Comparison of ENCODE assay signal across 8 cellular contexts in genomic region chr16:75593825-75594820, GRCh38. TPM values are rescaled to one million over a fixed set of nuclear protein-coding genes. Genes with fewer than 3 reads are reported as not detected.
A peak's percentile ranks its signal among the peaks of the same experiment; 100 is the strongest.
DNase-seq lines count a peak whose midpoint lies in the region; ATAC-seq and TF ChIP-seq lines count a peak whose summit lies in the region.

No MANE protein-coding gene starts in this region.

- H3K79me2 ChIP-seq in fibroblast of lung (ENCODE audit: control insufficient read depth, insufficient read depth, low read length) = no peaks in the 10 kb centered on the region

- no peaks in the 10 kb centered on the region for H3K27me3 ChIP-seq in fibroblast of lung (ENCODE audit: control insufficient read depth, insufficient read depth, low read length)
- H3K27me3 ChIP-seq in HAP-1 (ENCODE audit: low read depth) = no peaks in the 10 kb centered on the region

- TF ChIP-seq CTCF in AG09309 (IDR thresholded peaks at IDR 0.05; ENCODE audit: control insufficient read depth, insufficient read depth, low read depth, low read length, missing control alignments) (no peak), fibroblast of lung (conservative IDR thresholded peaks at IDR 0.05 in 1 of 2, IDR thresholded peaks at IDR 0.05 in 1 of 2; ENCODE audit: low read depth in 1 of 2, low read length in 2 of 2) (no peak)

- no peak for ATAC-seq in HG02588 (IDR thresholded peaks at IDR 0.05; ENCODE audit: unreplicated experiment)

- no peaks in the 10 kb centered on the region for H4K20me1 ChIP-seq in fibroblast of lung (ENCODE audit: control insufficient read depth, extremely low read depth, insufficient read depth, low read length)

- no peak overlapping the region for H2AFZ ChIP-seq in fibroblast of lung (ENCODE audit: low read length)

- in situ Hi-C loops in HAP-1 (cut with MboI; ENCODE audit: low sequenced_read_pairs) = no loop called here

- no peak overlapping the region for H3K9ac ChIP-seq in fibroblast of lung (ENCODE audit: insufficient read depth, low read length)

- no peak overlapping the region for H3K4me3 ChIP-seq in AG09309 (ENCODE audit: control insufficient read depth, low read depth, low read length)
- H3K4me3 ChIP-seq in fibroblast of lung (replicated peaks in 1 of 4; ENCODE audit: control extremely low read depth in 1 of 4, insufficient read depth in 1 of 4, low read depth in 3 of 4, low read length in 4 of 4) = no peak overlapping the region
- no peak overlapping the region for H3K4me3 ChIP-seq in HAP-1

- H3K4me1 ChIP-seq in fibroblast of lung (ENCODE audit: control insufficient read depth, extremely low read depth, insufficient read depth, low read length) (peaks cover 5% of the 10 kb centered on the region), HAP-1 (no peaks in the 10 kb centered on the region)

- H3K9me3 ChIP-seq in fibroblast of lung (ENCODE audit: control insufficient read depth, insufficient read depth, low read depth, low read length) = no peaks in the 10 kb centered on the region
- no peaks in the 10 kb centered on the region for H3K9me3 ChIP-seq in HAP-1

- no peaks in the 10 kb centered on the region for H3K36me3 ChIP-seq in fibroblast of lung (ENCODE audit: control insufficient read depth, insufficient read depth, low read length)
- peaks cover 5% of the 10 kb centered on the region; the same call in 1 of the 2 replicates for H3K36me3 ChIP-seq in HAP-1 (replicated peaks)

- DNase-seq in AG09309 (ENCODE audit: low read depth) (peak; percentile 68), HCEC 1CT (peak; percentile 51), SHP77 (lab: John Stamatoyannopoulos, UW) (peak; percentile 69 to 75), fibroblast of lung (ENCODE audit: low read depth in 2 of 2) (peak; percentile 9 to 91), foreskin melanocyte (no peak), cerebellar cortex (ENCODE audit: low spot score) (no peak), HAP-1 (ENCODE audit: low spot score in 2 of 2) (no peak)

- H3K4me2 ChIP-seq in fibroblast of lung (ENCODE audit: extremely low read depth, insufficient read depth, low read length) = peak overlapping the region; percentile 46

- no peak overlapping the region for H3K27ac ChIP-seq in fibroblast of lung (ENCODE audit: insufficient read depth, low read length)

RNA-seq across cellular contexts. Expression of gene GABARAPL2, which starts 27.9 kb away (rescaled TPM):
- 28.2 and 37.3 TPM in 2 replicates for total RNA-seq in fibroblast of lung
- 116 and 159 TPM in 2 replicates for polyA plus RNA-seq in fibroblast of lung
- 112 and 127 TPM in 2 replicates for polyA plus RNA-seq in fibroblast of lung (2012)
- 3.8 and 8.1 TPM in 2 replicates for polyA minus RNA-seq in fibroblast of lung (ENCODE audit: low replicate concordance)

RNA-seq across cellular contexts. Expression of gene ADAT1, which starts 29.0 kb away (rescaled TPM):
- total RNA-seq in fibroblast of lung = 47.8 and 50.4 TPM in 2 replicates
- 32.1 and 36.2 TPM in 2 replicates for polyA plus RNA-seq in fibroblast of lung
- polyA plus RNA-seq in fibroblast of lung (2012) = 28.9 and 29.9 TPM in 2 replicates
- 25.2 and 28.9 TPM in 2 replicates for polyA minus RNA-seq in fibroblast of lung (ENCODE audit: low replicate concordance)

RNA-seq across cellular contexts. Expression of gene TMEM231, which starts 38.1 kb away (rescaled TPM):
- total RNA-seq in fibroblast of lung = 4.1 and 9.6 TPM in 2 replicates
- 18.8 and 23.4 TPM in 2 replicates for polyA plus RNA-seq in fibroblast of lung
- 7.7 and 8.9 TPM in 2 replicates for polyA plus RNA-seq in fibroblast of lung (2012)
- 81.3 and 91.7 TPM in 2 replicates for polyA minus RNA-seq in fibroblast of lung (ENCODE audit: low replicate concordance)

RNA-seq across cellular contexts. Expression of gene KARS1, which starts 53.3 kb away (rescaled TPM):
- total RNA-seq in fibroblast of lung = 126 and 146 TPM in 2 replicates
- polyA plus RNA-seq in fibroblast of lung = 148 and 185 TPM in 2 replicates
- 116 and 143 TPM in 2 replicates for polyA plus RNA-seq in fibroblast of lung (2012)
- 52.0 and 73.3 TPM in 2 replicates for polyA minus RNA-seq in fibroblast of lung (ENCODE audit: low replicate concordance)

RNA-seq across cellular contexts. Expression of gene TERF2IP, which starts 53.5 kb away (rescaled TPM):
- 46.0 and 54.7 TPM in 2 replicates for total RNA-seq in fibroblast of lung
- polyA plus RNA-seq in fibroblast of lung = 41.2 and 47.5 TPM in 2 replicates
- polyA plus RNA-seq in fibroblast of lung (2012) = 40.6 and 45.2 TPM in 2 replicates
- 1.5 and 4.5 TPM in 2 replicates for polyA minus RNA-seq in fibroblast of lung (ENCODE audit: low replicate concordance)

Comparison
In these comparisons a context has a peak if more than half of its experiments do, and no peak if none do; other contexts are left out.
1. DNase-seq: peak in AG09309 (single experiment), HCEC 1CT (single experiment), SHP77 (2 of 2) and fibroblast of lung (2 of 2); none in foreskin melanocyte (single experiment), cerebellar cortex (single experiment) and HAP-1 (0 of 2).